Comparison of ENCODE assay signal across 10 cellular contexts in genomic region chr15:55110446-55110845, GRCh38.
"Had no signal": no experiment of that assay in that cellular context is flagged by ENCODE, and none has a peak within 500 bp of the region (broad histone marks: within the 10 kb centered on the region; RNA-seq: fewer than 3 reads in every experiment).

No MANE protein-coding gene starts in this region.

- DNase-seq: activated CD4-positive, alpha-beta T cell treated with anti-CD3 and anti-CD28 coated beads, Interleukin-2, amount 10 ng/mL, durations not matched to agents 7 days and 5 days; activated CD4-positive, CD25-positive, alpha-beta regulatory T cell; activated CD8-positive, alpha-beta memory T cell treated with anti-CD3 and anti-CD28 coated beads for 24 hours; activated naive CD4-positive, alpha-beta T cell treated with Interleukin-2 at 50 U/mL for 16 hours; cortex of kidney; effector memory CD4-positive, alpha-beta T cell; immature natural killer cell; naive thymus-derived CD4-positive, alpha-beta T cell; small intestine; thyroid gland had no signal

- ATAC-seq: naive thymus-derived CD4-positive, alpha-beta T cell had no signal
